Comparison of ENCODE assay signal across 34 cellular contexts in the genomic region with DNA sequence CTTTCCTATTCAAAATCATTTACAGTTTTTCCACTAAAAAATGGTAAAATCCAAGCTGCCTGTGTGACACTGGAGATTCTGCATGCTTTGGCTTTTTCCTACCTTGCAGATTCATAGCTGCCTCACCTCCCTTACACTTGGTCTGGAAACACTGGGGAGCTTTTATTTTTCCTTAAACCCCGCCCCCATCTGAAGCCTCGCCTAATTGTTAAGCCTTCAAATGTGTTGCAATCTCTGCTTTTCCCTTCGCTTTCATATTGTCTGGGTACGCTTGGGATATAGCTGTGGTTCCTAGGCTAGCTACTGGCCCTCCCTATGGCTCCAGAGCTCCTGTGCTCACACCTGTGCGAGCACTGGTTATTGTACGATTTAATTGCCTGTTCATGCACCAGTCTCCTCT.
"Had no signal": no experiment of that assay in that cellular context is flagged by ENCODE, and none has a peak within 500 bp of the region (broad histone marks: within the 10 kb centered on the region; RNA-seq: fewer than 3 reads in every experiment).

No MANE protein-coding gene starts in this region.

- H2AFZ ChIP-seq: PC-9 had no signal

- H3K9me3 ChIP-seq: ascending aorta had no signal

- H3K4me1 ChIP-seq: ascending aorta had no signal

- H3K27me3 ChIP-seq: ascending aorta, cardiac muscle cell had no signal

- H3K27me3 Mint-ChIP-seq: activated B cell treated with CpG ODN at 0.5 μM for 24 hours; activated CD4-positive, alpha-beta memory T cell treated with anti-CD3 and anti-CD28 coated beads, Interleukin-2, amount 10 ng/mL, durations not matched to agents 7 days and 5 days; activated CD8-positive, alpha-beta memory T cell treated with anti-CD3 and anti-CD28 coated beads, Interleukin-2, amount 10 ng/mL, durations not matched to agents 7 days and 5 days; activated naive CD4-positive, alpha-beta T cell treated with anti-CD3 and anti-CD28 coated beads, Interleukin-2, amount 10 ng/mL, durations not matched to agents 7 days and 5 days; activated naive CD8-positive, alpha-beta T cell had no signal

- H3K4me1 Mint-ChIP-seq: activated B cell treated with CpG ODN at 0.5 μM for 24 hours; activated CD4-positive, alpha-beta memory T cell treated with anti-CD3 and anti-CD28 coated beads, Interleukin-2, amount 10 ng/mL, durations not matched to agents 7 days and 5 days; activated CD8-positive, alpha-beta memory T cell treated with anti-CD3 and anti-CD28 coated beads, Interleukin-2, amount 10 ng/mL, durations not matched to agents 7 days and 5 days; activated naive CD4-positive, alpha-beta T cell treated with anti-CD3 and anti-CD28 coated beads, Interleukin-2, amount 10 ng/mL, durations not matched to agents 7 days and 5 days had no signal

- H3K36me3 Mint-ChIP-seq: activated CD8-positive, alpha-beta memory T cell treated with anti-CD3 and anti-CD28 coated beads, Interleukin-2, amount 10 ng/mL, durations not matched to agents 7 days and 5 days; activated naive CD4-positive, alpha-beta T cell treated with anti-CD3 and anti-CD28 coated beads, Interleukin-2, amount 10 ng/mL, durations not matched to agents 7 days and 5 days; activated naive CD8-positive, alpha-beta T cell had no signal

- H3K4me3 Mint-ChIP-seq: activated B cell treated with CpG ODN at 0.5 μM for 24 hours; activated CD4-positive, alpha-beta memory T cell treated with anti-CD3 and anti-CD28 coated beads, Interleukin-2, amount 10 ng/mL, durations not matched to agents 7 days and 5 days; activated CD8-positive, alpha-beta memory T cell treated with anti-CD3 and anti-CD28 coated beads, Interleukin-2, amount 10 ng/mL, durations not matched to agents 7 days and 5 days; activated naive CD4-positive, alpha-beta T cell treated with anti-CD3 and anti-CD28 coated beads, Interleukin-2, amount 10 ng/mL, durations not matched to agents 7 days and 5 days; activated naive CD8-positive, alpha-beta T cell had no signal

- H3K4me2 ChIP-seq: PC-9 had no signal

- H3K27ac ChIP-seq: ascending aorta, cardiac muscle cell, PC-9, RWPE1, VCaP had no signal

- H3K9me3 Mint-ChIP-seq: activated B cell treated with CpG ODN at 0.5 μM for 24 hours; activated CD4-positive, alpha-beta memory T cell treated with anti-CD3 and anti-CD28 coated beads, Interleukin-2, amount 10 ng/mL, durations not matched to agents 7 days and 5 days; activated naive CD4-positive, alpha-beta T cell treated with anti-CD3 and anti-CD28 coated beads, Interleukin-2, amount 10 ng/mL, durations not matched to agents 7 days and 5 days had no signal

- H3K4me3 ChIP-seq: ascending aorta, cardiac muscle cell, PC-9 had no signal

- H3K36me3 ChIP-seq: ascending aorta, cardiac muscle cell had no signal

- ATAC-seq: activated CD8-positive, alpha-beta memory T cell treated with anti-CD3 and anti-CD28 coated beads, Interleukin-2, amount 10 ng/mL, durations not matched to agents 7 days and 5 days; Right ventricle myocardium inferior; SK-N-SH treated with all-trans-retinoic acid at 6 μM for 48 hours had no signal

- DNase-seq: activated B cell treated with CpG ODN at 0.5 μM for 24 hours; activated CD4-positive, alpha-beta memory T cell treated with anti-CD3 and anti-CD28 coated beads, Interleukin-2, amount 10 ng/mL, durations not matched to agents 7 days and 5 days; activated CD4-positive, alpha-beta T cell treated with anti-CD3 and anti-CD28 coated beads for 48 hours; activated CD4-positive, CD25-positive, alpha-beta regulatory T cell treated with anti-CD3 and anti-CD28 coated beads, Interleukin-2, amount 50 U/mL, for 72 hours; activated CD8-positive, alpha-beta memory T cell treated with anti-CD3 and anti-CD28 coated beads for 24 hours; activated CD8-positive, alpha-beta memory T cell treated with anti-CD3 and anti-CD28 coated beads, Interleukin-2, amount 10 ng/mL, durations not matched to agents 7 days and 5 days; activated CD8-positive, alpha-beta memory T cell treated with anti-CD3 and anti-CD28 coated beads, Interleukin-2, amount 50 U/mL, for 48 hours; activated effector memory CD4-positive, alpha-beta T cell treated with Interleukin-2 at 50 U/mL for 16 hours; activated naive CD4-positive, alpha-beta T cell treated with anti-CD3 and anti-CD28 coated beads, Interleukin-2, amount 10 ng/mL, durations not matched to agents 7 days and 5 days; activated T-cell treated with anti-CD3 and anti-CD28 coated beads, Interleukin-2, amount 50 U/mL, for 48 hours; amygdala; Karpas-422; KBM-7; NCI-H1105; NCI-H1417 treated with DMSO at 0.1 percent for 48 hours; NCI-H187 treated with DMSO at 0.1 percent for 48 hours; NCI-H2081 treated with DMSO at 0.1 percent for 48 hours; NCI-H345; NCI-H510A; NCI-H526; NCI-H748 treated with DMSO at 0.1 percent for 48 hours; PC-9; SIG-M5; T-helper 1 cell; T-helper 2 cell; T-helper 9 cell had no signal

- H3K27ac Mint-ChIP-seq: activated B cell treated with CpG ODN at 0.5 μM for 24 hours; activated CD4-positive, alpha-beta memory T cell treated with anti-CD3 and anti-CD28 coated beads, Interleukin-2, amount 10 ng/mL, durations not matched to agents 7 days and 5 days; activated CD8-positive, alpha-beta memory T cell treated with anti-CD3 and anti-CD28 coated beads, Interleukin-2, amount 10 ng/mL, durations not matched to agents 7 days and 5 days; activated naive CD4-positive, alpha-beta T cell treated with anti-CD3 and anti-CD28 coated beads, Interleukin-2, amount 10 ng/mL, durations not matched to agents 7 days and 5 days; activated naive CD8-positive, alpha-beta T cell had no signal

- FAIRE-seq: RCC 7860 had no signal
